ENCODE assay signal across 1 cellular context in the genomic region with DNA sequence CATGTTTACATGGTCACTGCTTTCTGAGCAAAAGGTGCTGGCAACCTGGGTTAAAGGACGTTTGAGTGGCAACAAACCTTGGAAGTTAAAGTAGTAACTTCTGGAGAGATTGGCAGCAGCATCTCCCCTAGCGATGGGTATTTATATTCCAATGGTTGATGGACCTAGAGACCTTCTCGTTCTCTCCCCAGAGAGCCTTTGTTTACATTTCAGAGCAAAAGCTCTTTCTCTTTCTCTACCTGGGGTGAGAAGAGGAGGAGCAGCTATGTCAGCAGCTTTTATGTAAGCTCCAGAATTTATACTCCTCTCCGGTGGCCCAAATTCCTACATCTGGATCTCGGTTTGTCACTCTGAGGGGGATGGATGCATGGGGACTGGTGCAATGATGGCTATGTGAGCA.
TF ChIP-seq lines count a peak whose summit lies in the region.

No MANE protein-coding gene starts in this region.

TF ChIP-seq in liver, 16 proteins besides CTCF, POLR2A, EP300 and RAD21 (continued from another document):
- TF ChIP-seq, protein P1, sequence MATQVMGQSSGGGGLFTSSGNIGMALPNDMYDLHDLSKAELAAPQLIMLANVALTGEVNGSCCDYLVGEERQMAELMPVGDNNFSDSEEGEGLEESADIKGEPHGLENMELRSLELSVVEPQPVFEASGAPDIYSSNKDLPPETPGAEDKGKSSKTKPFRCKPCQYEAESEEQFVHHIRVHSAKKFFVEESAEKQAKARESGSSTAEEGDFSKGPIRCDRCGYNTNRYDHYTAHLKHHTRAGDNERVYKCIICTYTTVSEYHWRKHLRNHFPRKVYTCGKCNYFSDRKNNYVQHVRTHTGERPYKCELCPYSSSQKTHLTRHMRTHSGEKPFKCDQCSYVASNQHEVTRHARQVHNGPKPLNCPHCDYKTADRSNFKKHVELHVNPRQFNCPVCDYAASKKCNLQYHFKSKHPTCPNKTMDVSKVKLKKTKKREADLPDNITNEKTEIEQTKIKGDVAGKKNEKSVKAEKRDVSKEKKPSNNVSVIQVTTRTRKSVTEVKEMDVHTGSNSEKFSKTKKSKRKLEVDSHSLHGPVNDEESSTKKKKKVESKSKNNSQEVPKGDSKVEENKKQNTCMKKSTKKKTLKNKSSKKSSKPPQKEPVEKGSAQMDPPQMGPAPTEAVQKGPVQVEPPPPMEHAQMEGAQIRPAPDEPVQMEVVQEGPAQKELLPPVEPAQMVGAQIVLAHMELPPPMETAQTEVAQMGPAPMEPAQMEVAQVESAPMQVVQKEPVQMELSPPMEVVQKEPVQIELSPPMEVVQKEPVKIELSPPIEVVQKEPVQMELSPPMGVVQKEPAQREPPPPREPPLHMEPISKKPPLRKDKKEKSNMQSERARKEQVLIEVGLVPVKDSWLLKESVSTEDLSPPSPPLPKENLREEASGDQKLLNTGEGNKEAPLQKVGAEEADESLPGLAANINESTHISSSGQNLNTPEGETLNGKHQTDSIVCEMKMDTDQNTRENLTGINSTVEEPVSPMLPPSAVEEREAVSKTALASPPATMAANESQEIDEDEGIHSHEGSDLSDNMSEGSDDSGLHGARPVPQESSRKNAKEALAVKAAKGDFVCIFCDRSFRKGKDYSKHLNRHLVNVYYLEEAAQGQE (IDR thresholded peaks at IDR 0.05) = no peak
- TF ChIP-seq, protein P2, sequence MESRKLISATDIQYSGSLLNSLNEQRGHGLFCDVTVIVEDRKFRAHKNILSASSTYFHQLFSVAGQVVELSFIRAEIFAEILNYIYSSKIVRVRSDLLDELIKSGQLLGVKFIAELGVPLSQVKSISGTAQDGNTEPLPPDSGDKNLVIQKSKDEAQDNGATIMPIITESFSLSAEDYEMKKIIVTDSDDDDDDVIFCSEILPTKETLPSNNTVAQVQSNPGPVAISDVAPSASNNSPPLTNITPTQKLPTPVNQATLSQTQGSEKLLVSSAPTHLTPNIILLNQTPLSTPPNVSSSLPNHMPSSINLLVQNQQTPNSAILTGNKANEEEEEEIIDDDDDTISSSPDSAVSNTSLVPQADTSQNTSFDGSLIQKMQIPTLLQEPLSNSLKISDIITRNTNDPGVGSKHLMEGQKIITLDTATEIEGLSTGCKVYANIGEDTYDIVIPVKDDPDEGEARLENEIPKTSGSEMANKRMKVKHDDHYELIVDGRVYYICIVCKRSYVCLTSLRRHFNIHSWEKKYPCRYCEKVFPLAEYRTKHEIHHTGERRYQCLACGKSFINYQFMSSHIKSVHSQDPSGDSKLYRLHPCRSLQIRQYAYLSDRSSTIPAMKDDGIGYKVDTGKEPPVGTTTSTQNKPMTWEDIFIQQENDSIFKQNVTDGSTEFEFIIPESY (IDR thresholded peaks at IDR 0.05) = no peak
- TF ChIP-seq, protein P3, sequence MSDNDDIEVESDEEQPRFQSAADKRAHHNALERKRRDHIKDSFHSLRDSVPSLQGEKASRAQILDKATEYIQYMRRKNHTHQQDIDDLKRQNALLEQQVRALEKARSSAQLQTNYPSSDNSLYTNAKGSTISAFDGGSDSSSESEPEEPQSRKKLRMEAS (IDR thresholded peaks at IDR 0.05) = no peak
- TF ChIP-seq GABPA (IDR thresholded peaks at IDR 0.05 in 1 of 2, conservative IDR thresholded peaks at IDR 0.05 in 1 of 2) = no peak
- TF ChIP-seq HNF4A (conservative IDR thresholded peaks at IDR 0.05) = peak in 1 of 2 donors; percentile 37
- peak; percentile 77 for TF ChIP-seq FOXA2 (IDR thresholded peaks at IDR 0.05)
- peak; percentile 52 for TF ChIP-seq FOXA1 (IDR thresholded peaks at IDR 0.05)
- peak; percentile 41 for TF ChIP-seq YY1 (IDR thresholded peaks at IDR 0.05)
- TF ChIP-seq NR2F2 (IDR thresholded peaks at IDR 0.05) = no peak
- TF ChIP-seq SP1 (IDR thresholded peaks at IDR 0.05) = no peak
